Comparison of ENCODE assay signal across 8 cellular contexts in genomic region chrX:137600769-137601168, GRCh38. TPM values are rescaled to one million over a fixed set of nuclear protein-coding genes. Genes with fewer than 3 reads are reported as not detected.
"Had no signal": no experiment of that assay in that cellular context is flagged by ENCODE, and none has a peak within 500 bp of the region (broad histone marks: within the 10 kb centered on the region; RNA-seq: fewer than 3 reads in every experiment).

No MANE protein-coding gene starts in this region.

- H3K36me3 ChIP-seq: HAP-1 had no signal

- H3K4me3 ChIP-seq: GM23248, GM23338, HAP-1 had no signal

- DNase-seq: GM23248, GOT3, H7, H9, HCEC 1CT, HFFc6 had no signal

- H3K27ac ChIP-seq: GM23248 had no signal

- H3K4me1 ChIP-seq: HAP-1 had no signal

- H3K9ac ChIP-seq: GM23248 had no signal

- H3K9me3 ChIP-seq: HAP-1 had no signal

- H3K27ac Mint-ChIP-seq: GM23338, H9, HFFc6 had no signal

- H3K4me1 Mint-ChIP-seq: GM23338 had no signal

- H2AFZ ChIP-seq: GM23248, GM23338 had no signal

- H3K4me2 ChIP-seq: GM23338 had no signal

- H3K4me3 Mint-ChIP-seq: GM23338, H9, HFFc6 had no signal

RNA-seq across cellular contexts. Expression of gene ZIC3, which starts 34.8 kb away (rescaled TPM):
- total RNA-seq: GM23248, HFFc6 had no signal
